In the genomic region with DNA sequence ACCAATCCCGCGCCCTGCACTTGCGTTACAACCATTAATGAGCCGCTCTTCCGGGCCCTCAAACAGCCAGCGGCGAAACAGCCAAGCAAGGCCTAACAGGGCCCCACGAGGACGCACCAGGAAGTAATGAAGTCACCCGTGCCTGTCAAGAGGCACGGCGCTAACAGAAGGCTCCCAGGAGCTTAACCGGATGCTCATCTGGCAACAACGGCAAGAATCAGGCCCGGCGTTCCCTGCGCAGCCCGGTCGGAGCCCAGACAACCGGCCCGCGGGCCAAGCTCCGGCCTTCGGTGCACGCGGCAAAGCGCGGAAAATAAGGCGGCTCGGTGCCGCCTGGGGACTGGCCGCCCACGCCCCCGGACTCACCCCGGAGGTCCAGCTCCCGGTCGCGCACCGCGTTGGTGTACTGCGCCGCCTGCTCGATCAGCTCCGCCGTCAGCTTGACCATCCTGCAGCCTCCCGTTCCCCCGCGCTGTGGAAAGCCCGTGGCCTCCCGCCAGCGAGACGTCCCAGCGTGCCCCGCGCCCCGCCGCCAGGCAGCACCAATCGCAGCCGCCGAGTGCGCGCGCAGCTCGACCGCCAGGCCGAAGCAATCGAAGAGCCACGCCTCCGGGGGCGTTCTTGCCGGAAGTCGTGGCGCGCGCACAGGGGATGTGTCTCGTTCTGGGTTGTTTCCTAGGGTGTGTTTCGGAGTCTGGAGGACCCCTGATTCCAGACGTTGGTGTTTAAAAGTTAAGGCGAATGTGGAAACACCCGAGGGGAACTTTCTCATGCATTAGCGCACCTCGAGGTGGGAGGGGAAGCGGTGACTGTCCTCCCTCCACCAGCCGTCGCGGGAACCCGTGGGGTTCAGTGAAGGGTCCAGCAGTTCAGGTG, we compare ENCODE assay signal across 1 cellular context.
TF ChIP-seq lines count a peak whose summit lies in the region.

A gene (minus strand): TSS at position 518 of the 876 bp plus-strand sequence. CDS start 70 bp downstream, at position 448.

TF ChIP-seq in K562, 482 proteins besides CTCF, POLR2A, EP300 and RAD21 (continued from another document and continues in another):
- TF ChIP-seq, protein P1, sequence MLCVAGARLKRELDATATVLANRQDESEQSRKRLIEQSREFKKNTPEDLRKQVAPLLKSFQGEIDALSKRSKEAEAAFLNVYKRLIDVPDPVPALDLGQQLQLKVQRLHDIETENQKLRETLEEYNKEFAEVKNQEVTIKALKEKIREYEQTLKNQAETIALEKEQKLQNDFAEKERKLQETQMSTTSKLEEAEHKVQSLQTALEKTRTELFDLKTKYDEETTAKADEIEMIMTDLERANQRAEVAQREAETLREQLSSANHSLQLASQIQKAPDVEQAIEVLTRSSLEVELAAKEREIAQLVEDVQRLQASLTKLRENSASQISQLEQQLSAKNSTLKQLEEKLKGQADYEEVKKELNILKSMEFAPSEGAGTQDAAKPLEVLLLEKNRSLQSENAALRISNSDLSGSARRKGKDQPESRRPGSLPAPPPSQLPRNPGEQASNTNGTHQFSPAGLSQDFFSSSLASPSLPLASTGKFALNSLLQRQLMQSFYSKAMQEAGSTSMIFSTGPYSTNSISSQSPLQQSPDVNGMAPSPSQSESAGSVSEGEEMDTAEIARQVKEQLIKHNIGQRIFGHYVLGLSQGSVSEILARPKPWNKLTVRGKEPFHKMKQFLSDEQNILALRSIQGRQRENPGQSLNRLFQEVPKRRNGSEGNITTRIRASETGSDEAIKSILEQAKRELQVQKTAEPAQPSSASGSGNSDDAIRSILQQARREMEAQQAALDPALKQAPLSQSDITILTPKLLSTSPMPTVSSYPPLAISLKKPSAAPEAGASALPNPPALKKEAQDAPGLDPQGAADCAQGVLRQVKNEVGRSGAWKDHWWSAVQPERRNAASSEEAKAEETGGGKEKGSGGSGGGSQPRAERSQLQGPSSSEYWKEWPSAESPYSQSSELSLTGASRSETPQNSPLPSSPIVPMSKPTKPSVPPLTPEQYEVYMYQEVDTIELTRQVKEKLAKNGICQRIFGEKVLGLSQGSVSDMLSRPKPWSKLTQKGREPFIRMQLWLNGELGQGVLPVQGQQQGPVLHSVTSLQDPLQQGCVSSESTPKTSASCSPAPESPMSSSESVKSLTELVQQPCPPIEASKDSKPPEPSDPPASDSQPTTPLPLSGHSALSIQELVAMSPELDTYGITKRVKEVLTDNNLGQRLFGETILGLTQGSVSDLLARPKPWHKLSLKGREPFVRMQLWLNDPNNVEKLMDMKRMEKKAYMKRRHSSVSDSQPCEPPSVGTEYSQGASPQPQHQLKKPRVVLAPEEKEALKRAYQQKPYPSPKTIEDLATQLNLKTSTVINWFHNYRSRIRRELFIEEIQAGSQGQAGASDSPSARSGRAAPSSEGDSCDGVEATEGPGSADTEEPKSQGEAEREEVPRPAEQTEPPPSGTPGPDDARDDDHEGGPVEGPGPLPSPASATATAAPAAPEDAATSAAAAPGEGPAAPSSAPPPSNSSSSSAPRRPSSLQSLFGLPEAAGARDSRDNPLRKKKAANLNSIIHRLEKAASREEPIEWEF (CRISPR knock-in tag; IDR thresholded peaks at IDR 0.05), result no peak
- TF ChIP-seq, protein P2, sequence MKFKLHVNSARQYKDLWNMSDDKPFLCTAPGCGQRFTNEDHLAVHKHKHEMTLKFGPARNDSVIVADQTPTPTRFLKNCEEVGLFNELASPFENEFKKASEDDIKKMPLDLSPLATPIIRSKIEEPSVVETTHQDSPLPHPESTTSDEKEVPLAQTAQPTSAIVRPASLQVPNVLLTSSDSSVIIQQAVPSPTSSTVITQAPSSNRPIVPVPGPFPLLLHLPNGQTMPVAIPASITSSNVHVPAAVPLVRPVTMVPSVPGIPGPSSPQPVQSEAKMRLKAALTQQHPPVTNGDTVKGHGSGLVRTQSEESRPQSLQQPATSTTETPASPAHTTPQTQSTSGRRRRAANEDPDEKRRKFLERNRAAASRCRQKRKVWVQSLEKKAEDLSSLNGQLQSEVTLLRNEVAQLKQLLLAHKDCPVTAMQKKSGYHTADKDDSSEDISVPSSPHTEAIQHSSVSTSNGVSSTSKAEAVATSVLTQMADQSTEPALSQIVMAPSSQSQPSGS (CRISPR knock-in tag; IDR thresholded peaks at IDR 0.05), result no peak
- TF ChIP-seq NR2C2 (CRISPR knock-in tag; IDR thresholded peaks at IDR 0.05), result no peak; the same call in none of the 2 replicates
- peak; percentile 85 for TF ChIP-seq NR2C2 (tag; IDR thresholded peaks at IDR 0.05)
- no peak for TF ChIP-seq ZBTB8A (IDR thresholded peaks at IDR 0.05; ENCODE audit: partially characterized antibody)
- TF ChIP-seq, protein P3, sequence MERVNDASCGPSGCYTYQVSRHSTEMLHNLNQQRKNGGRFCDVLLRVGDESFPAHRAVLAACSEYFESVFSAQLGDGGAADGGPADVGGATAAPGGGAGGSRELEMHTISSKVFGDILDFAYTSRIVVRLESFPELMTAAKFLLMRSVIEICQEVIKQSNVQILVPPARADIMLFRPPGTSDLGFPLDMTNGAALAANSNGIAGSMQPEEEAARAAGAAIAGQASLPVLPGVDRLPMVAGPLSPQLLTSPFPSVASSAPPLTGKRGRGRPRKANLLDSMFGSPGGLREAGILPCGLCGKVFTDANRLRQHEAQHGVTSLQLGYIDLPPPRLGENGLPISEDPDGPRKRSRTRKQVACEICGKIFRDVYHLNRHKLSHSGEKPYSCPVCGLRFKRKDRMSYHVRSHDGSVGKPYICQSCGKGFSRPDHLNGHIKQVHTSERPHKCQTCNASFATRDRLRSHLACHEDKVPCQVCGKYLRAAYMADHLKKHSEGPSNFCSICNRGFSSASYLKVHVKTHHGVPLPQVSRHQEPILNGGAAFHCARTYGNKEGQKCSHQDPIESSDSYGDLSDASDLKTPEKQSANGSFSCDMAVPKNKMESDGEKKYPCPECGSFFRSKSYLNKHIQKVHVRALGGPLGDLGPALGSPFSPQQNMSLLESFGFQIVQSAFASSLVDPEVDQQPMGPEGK (CRISPR knock-in tag; IDR thresholded peaks at IDR 0.05; ENCODE audit: borderline replicate concordance), result no peak
- TF ChIP-seq ARHGAP35 (IDR thresholded peaks at IDR 0.05; ENCODE audit: partially characterized antibody), result no peak
- peak; percentile 86 for TF ChIP-seq TOE1 (IDR thresholded peaks at IDR 0.05; ENCODE audit: borderline replicate concordance)
- TF ChIP-seq TOE1 (CRISPR knock-in tag; IDR thresholded peaks at IDR 0.05; ENCODE audit: borderline replicate concordance, low read depth), result no peak
- TF ChIP-seq GABPB2 (CRISPR knock-in tag; conservative IDR thresholded peaks at IDR 0.05), result no peak
- TF ChIP-seq NCOA4 (IDR thresholded peaks at IDR 0.05; ENCODE audit: partially characterized antibody), result peak; percentile 91
- TF ChIP-seq, protein P4, sequence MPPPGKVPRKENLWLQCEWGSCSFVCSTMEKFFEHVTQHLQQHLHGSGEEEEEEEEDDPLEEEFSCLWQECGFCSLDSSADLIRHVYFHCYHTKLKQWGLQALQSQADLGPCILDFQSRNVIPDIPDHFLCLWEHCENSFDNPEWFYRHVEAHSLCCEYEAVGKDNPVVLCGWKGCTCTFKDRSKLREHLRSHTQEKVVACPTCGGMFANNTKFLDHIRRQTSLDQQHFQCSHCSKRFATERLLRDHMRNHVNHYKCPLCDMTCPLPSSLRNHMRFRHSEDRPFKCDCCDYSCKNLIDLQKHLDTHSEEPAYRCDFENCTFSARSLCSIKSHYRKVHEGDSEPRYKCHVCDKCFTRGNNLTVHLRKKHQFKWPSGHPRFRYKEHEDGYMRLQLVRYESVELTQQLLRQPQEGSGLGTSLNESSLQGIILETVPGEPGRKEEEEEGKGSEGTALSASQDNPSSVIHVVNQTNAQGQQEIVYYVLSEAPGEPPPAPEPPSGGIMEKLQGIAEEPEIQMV (tag; conservative IDR thresholded peaks at IDR 0.05; ENCODE audit: low read depth), result no peak
- TF ChIP-seq FUS (optimal IDR thresholded peaks at IDR 0.05; ENCODE audit: low read depth, low read length), result no peak
- TF ChIP-seq, protein P5, sequence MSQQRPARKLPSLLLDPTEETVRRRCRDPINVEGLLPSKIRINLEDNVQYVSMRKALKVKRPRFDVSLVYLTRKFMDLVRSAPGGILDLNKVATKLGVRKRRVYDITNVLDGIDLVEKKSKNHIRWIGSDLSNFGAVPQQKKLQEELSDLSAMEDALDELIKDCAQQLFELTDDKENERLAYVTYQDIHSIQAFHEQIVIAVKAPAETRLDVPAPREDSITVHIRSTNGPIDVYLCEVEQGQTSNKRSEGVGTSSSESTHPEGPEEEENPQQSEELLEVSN (IDR thresholded peaks at IDR 0.05; ENCODE audit: borderline replicate concordance in 1 of 2, extremely low read depth in 1 of 2, insufficient read depth in 1 of 2, insufficient read length in 1 of 2, low read depth in 1 of 2, low read length in 1 of 2, poor library complexity in 1 of 2, severe bottlenecking in 1 of 2), result peak; percentile 71 to 79
- no peak for TF ChIP-seq SRSF9 (IDR thresholded peaks at IDR 0.05; ENCODE audit: borderline replicate concordance, low read depth, low read length)
- TF ChIP-seq PML (IDR thresholded peaks at IDR 0.05; ENCODE audit: low read length), result peak; percentile 44; the same call in 1 of the 2 replicates
- no peak for TF ChIP-seq ZNF121 (CRISPR knock-in tag; conservative IDR thresholded peaks at IDR 0.05)
- no peak; the same call in 1 of the 2 replicates for TF ChIP-seq ILF3 (IDR thresholded peaks at IDR 0.05; ENCODE audit: borderline replicate concordance)
- no peak for TF ChIP-seq ZNF174 (CRISPR knock-in tag; IDR thresholded peaks at IDR 0.05)
- TF ChIP-seq ZNF445 (CRISPR knock-in tag; IDR thresholded peaks at IDR 0.05; ENCODE audit: low read depth), result no peak
- TF ChIP-seq, protein P6, sequence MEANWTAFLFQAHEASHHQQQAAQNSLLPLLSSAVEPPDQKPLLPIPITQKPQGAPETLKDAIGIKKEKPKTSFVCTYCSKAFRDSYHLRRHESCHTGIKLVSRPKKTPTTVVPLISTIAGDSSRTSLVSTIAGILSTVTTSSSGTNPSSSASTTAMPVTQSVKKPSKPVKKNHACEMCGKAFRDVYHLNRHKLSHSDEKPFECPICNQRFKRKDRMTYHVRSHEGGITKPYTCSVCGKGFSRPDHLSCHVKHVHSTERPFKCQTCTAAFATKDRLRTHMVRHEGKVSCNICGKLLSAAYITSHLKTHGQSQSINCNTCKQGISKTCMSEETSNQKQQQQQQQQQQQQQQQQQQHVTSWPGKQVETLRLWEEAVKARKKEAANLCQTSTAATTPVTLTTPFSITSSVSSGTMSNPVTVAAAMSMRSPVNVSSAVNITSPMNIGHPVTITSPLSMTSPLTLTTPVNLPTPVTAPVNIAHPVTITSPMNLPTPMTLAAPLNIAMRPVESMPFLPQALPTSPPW (CRISPR knock-in tag; IDR thresholded peaks at IDR 0.05), result peak; percentile 42; the same call in 1 of the 2 replicates
- TF ChIP-seq, protein P7, sequence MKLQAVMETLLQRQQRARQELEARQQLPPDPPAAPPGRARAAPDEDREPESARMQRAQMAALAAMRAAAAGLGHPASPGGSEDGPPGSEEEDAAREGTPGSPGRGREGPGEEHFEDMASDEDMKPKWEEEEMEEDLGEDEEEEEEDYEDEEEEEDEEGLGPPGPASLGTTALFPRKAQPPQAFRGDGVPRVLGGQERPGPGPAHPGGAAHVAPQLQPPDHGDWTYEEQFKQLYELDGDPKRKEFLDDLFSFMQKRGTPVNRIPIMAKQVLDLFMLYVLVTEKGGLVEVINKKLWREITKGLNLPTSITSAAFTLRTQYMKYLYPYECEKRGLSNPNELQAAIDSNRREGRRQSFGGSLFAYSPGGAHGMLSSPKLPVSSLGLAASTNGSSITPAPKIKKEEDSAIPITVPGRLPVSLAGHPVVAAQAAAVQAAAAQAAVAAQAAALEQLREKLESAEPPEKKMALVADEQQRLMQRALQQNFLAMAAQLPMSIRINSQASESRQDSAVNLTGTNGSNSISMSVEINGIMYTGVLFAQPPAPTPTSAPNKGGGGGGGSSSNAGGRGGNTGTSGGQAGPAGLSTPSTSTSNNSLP (IDR thresholded peaks at IDR 0.05; ENCODE audit: borderline replicate concordance, low read depth, low read length), result no peak
- TF ChIP-seq KLF13 (tag; IDR thresholded peaks at IDR 0.05; ENCODE audit: borderline replicate concordance, low read depth), result peak; percentile 99
- TF ChIP-seq CHD1 (IDR thresholded peaks at IDR 0.05; ENCODE audit: low read length), result peak; percentile 21
- 0 out of 2 replicates have a peak, but pooled peaks have one; percentile 48 for TF ChIP-seq GATAD2A (IDR thresholded peaks at IDR 0.05)
- no peak for TF ChIP-seq FOS (IDR thresholded peaks at IDR 0.05; ENCODE audit: extremely low read depth, insufficient read length)
- peak; percentile 50 for TF ChIP-seq PCBP1 (IDR thresholded peaks at IDR 0.05; ENCODE audit: low read depth, low read length, poor library complexity, severe bottlenecking)
- no peak; the same call in 1 of the 2 replicates for TF ChIP-seq ZSCAN32 (CRISPR knock-in tag; IDR thresholded peaks at IDR 0.05)
- no peak; the same call in 1 of the 2 replicates for TF ChIP-seq CHD2 (IDR thresholded peaks at IDR 0.05; ENCODE audit: low read depth, low read length)
- TF ChIP-seq, protein P8, sequence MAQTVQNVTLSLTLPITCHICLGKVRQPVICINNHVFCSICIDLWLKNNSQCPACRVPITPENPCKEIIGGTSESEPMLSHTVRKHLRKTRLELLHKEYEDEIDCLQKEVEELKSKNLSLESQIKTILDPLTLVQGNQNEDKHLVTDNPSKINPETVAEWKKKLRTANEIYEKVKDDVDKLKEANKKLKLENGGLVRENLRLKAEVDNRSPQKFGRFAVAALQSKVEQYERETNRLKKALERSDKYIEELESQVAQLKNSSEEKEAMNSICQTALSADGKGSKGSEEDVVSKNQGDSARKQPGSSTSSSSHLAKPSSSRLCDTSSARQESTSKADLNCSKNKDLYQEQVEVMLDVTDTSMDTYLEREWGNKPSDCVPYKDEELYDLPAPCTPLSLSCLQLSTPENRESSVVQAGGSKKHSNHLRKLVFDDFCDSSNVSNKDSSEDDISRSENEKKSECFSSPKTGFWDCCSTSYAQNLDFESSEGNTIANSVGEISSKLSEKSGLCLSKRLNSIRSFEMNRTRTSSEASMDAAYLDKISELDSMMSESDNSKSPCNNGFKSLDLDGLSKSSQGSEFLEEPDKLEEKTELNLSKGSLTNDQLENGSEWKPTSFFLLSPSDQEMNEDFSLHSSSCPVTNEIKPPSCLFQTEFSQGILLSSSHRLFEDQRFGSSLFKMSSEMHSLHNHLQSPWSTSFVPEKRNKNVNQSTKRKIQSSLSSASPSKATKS (CRISPR knock-in tag; IDR thresholded peaks at IDR 0.05), result no peak
- no peak for TF ChIP-seq GATA2 (CRISPR knock-in tag; IDR thresholded peaks at IDR 0.05)
- TF ChIP-seq FOXK2 (conservative IDR thresholded peaks at IDR 0.05 in 1 of 2, IDR thresholded peaks at IDR 0.05 in 1 of 2; ENCODE audit: low read depth in 2 of 2), result peak; percentile 89 to 92; a peak in 3 of 4 replicates
- TF ChIP-seq, protein P9, sequence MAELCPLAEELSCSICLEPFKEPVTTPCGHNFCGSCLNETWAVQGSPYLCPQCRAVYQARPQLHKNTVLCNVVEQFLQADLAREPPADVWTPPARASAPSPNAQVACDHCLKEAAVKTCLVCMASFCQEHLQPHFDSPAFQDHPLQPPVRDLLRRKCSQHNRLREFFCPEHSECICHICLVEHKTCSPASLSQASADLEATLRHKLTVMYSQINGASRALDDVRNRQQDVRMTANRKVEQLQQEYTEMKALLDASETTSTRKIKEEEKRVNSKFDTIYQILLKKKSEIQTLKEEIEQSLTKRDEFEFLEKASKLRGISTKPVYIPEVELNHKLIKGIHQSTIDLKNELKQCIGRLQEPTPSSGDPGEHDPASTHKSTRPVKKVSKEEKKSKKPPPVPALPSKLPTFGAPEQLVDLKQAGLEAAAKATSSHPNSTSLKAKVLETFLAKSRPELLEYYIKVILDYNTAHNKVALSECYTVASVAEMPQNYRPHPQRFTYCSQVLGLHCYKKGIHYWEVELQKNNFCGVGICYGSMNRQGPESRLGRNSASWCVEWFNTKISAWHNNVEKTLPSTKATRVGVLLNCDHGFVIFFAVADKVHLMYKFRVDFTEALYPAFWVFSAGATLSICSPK (IDR thresholded peaks at IDR 0.05; ENCODE audit: borderline replicate concordance), result no peak
- TF ChIP-seq ARNT (IDR thresholded peaks at IDR 0.05), result no peak
